In genomic region chr9:107024193-107024592, GRCh38 we compare ENCODE assay signal across 11 cellular contexts.
DNase-seq lines count a peak whose midpoint lies in the region; ATAC-seq, FAIRE-seq and TF ChIP-seq lines count a peak whose summit lies in the region.
"Had no signal": no experiment of that assay in that cellular context is flagged by ENCODE, and none has a peak within 500 bp of the region (broad histone marks: within the 10 kb centered on the region; RNA-seq: fewer than 3 reads in every experiment).

No MANE protein-coding gene starts in this region.

- H3K4me1 ChIP-seq in astrocyte (ENCODE audit: insufficient read depth, low read length) (peaks cover 20% of the 10 kb centered on the region), smooth muscle cell (ENCODE audit: low read depth) (peaks cover 12% of the 10 kb centered on the region)

- H3K27ac Mint-ChIP-seq in astrocyte (ENCODE audit: unreplicated experiment), result peak overlapping the region; percentile 85
- H3K27ac Mint-ChIP-seq: WTC11 had no signal

- H3K9me3 Mint-ChIP-seq in astrocyte (ENCODE audit: unreplicated experiment), result peaks cover 5% of the 10 kb centered on the region

- no peak overlapping the region for H2AFZ ChIP-seq in astrocyte (ENCODE audit: low read depth, low read length)
- H2AFZ ChIP-seq in smooth muscle cell (ENCODE audit: low read depth), result no peak overlapping the region

- FAIRE-seq in astrocyte (lab: Jason Lieb, UNC), result no peak
- FAIRE-seq: endometrium had no signal

- no peaks in the 10 kb centered on the region for H3K27me3 Mint-ChIP-seq in astrocyte (ENCODE audit: low read depth, unreplicated experiment)

- H3K36me3 Mint-ChIP-seq in astrocyte (ENCODE audit: low read depth, unreplicated experiment), result no peaks in the 10 kb centered on the region
- H3K36me3 Mint-ChIP-seq: WTC11 had no signal

- ATAC-seq in GM19463 (IDR thresholded peaks at IDR 0.05; ENCODE audit: unreplicated experiment), result peak; percentile 87
- ATAC-seq in HG03135 (IDR thresholded peaks at IDR 0.05; ENCODE audit: unreplicated experiment), result peak; percentile 83
- no peak for ATAC-seq in GM18517 (IDR thresholded peaks at IDR 0.05; ENCODE audit: unreplicated experiment)
- ATAC-seq: WTC11 had no signal

- no peak overlapping the region for H3K4me3 Mint-ChIP-seq in astrocyte (ENCODE audit: unreplicated experiment)
- H3K4me3 Mint-ChIP-seq: WTC11 had no signal

- H4K20me1 ChIP-seq in astrocyte (ENCODE audit: insufficient read depth, low read length), result peaks cover 6% of the 10 kb centered on the region
- no peaks in the 10 kb centered on the region for H4K20me1 ChIP-seq in smooth muscle cell (ENCODE audit: low read depth)

- H3K4me3 ChIP-seq in astrocyte (ENCODE audit: insufficient read depth, low read depth, low read length) (no peak overlapping the region), H7 (ENCODE audit: insufficient read depth, low read depth, low read length) (no peak overlapping the region), smooth muscle cell (no peak overlapping the region)
- H3K4me3 ChIP-seq: ovary had no signal

- TF ChIP-seq CTCF in astrocyte (IDR thresholded peaks at IDR 0.05; ENCODE audit: insufficient read depth, low read depth, low read length), result no peak
- TF ChIP-seq CTCF in smooth muscle cell (IDR thresholded peaks at IDR 0.05; ENCODE audit: borderline replicate concordance, insufficient read depth, poor library complexity, severe bottlenecking), result no peak

- 65% methylated on average over 2 of the region's 2 CpGs for WGBS in smooth muscle cell (ENCODE audit: low lambda C conversion rate)

- H3K4me2 ChIP-seq in astrocyte (ENCODE audit: low read length) (no peak overlapping the region), smooth muscle cell (no peak overlapping the region)

- H3K9me3 ChIP-seq in astrocyte (ENCODE audit: insufficient read depth, low read depth, low read length) (no peaks in the 10 kb centered on the region), smooth muscle cell (replicated peaks; ENCODE audit: low read depth) (no peaks in the 10 kb centered on the region)
- H3K9me3 ChIP-seq: ovary had no signal

- H3F3A ChIP-seq in smooth muscle cell (ENCODE audit: low read depth), result peaks cover 5% of the 10 kb centered on the region

- no peaks in the 10 kb centered on the region for H3K79me2 ChIP-seq in astrocyte (ENCODE audit: insufficient read depth, low read length)
- H3K79me2 ChIP-seq in smooth muscle cell (ENCODE audit: low read depth), result no peaks in the 10 kb centered on the region

- H3K9ac ChIP-seq in astrocyte (ENCODE audit: low read length), result no peak overlapping the region
- H3K9ac ChIP-seq in smooth muscle cell (ENCODE audit: low read depth), result no peak overlapping the region

- peaks cover 33% of the 10 kb centered on the region for H3K4me1 Mint-ChIP-seq in astrocyte (ENCODE audit: low read depth, unreplicated experiment)

- H3K36me3 ChIP-seq in astrocyte (ENCODE audit: insufficient read depth, low read length), result no peaks in the 10 kb centered on the region
- H3K36me3 ChIP-seq in H7 (replicated peaks; ENCODE audit: control insufficient read depth, insufficient read depth, low read length), result no peaks in the 10 kb centered on the region
- H3K36me3 ChIP-seq in smooth muscle cell (ENCODE audit: low read depth), result no peaks in the 10 kb centered on the region
- H3K36me3 ChIP-seq: ovary had no signal

- H3K27ac ChIP-seq in astrocyte (ENCODE audit: low read depth, low read length) (no peak overlapping the region), smooth muscle cell (ENCODE audit: low read depth) (no peak overlapping the region)
- H3K27ac ChIP-seq: ovary had no signal

- peak; percentile 21 for DNase-seq in EL
- peak; percentile 49 for DNase-seq in astrocyte (ENCODE audit: low read depth)
- no peak for DNase-seq in H7
- DNase-seq in amygdala (lab: John Stamatoyannopoulos, UW), result no peak
- no peak for DNase-seq in smooth muscle cell (lab: John Stamatoyannopoulos, UW; ENCODE audit: unreplicated experiment)
- DNase-seq: ovary had no signal

- H3K27me3 ChIP-seq in astrocyte (ENCODE audit: insufficient read depth, low read length) (peaks cover 10% of the 10 kb centered on the region), H7 (ENCODE audit: control insufficient read depth, insufficient read depth, low read length) (no peaks in the 10 kb centered on the region), smooth muscle cell (ENCODE audit: low read depth) (no peaks in the 10 kb centered on the region)
- H3K27me3 ChIP-seq: ovary had no signal

Comparison
In these comparisons a context has a peak if more than half of its experiments do, and no peak if none do; other contexts are left out.
1. DNase-seq: peak in EL (single experiment) and astrocyte (single experiment); none in H7 (single experiment), amygdala (0 of 56) and smooth muscle cell (single experiment).